1 cellular context compared by ENCODE assay signal in genomic region chr5:178416206-178416882, GRCh38.
TF ChIP-seq lines count a peak whose summit lies in the region.

No MANE protein-coding gene starts in this region.

TF ChIP-seq in HEK293, 187 proteins besides CTCF, POLR2A, EP300 and RAD21:
- TF ChIP-seq ZBTB6 (tag by site-specific recombination; IDR thresholded peaks at IDR 0.05) (no peak), ZNF664 (tag by site-specific recombination; IDR thresholded peaks at IDR 0.05) (peak; percentile 68; the same call in 1 of the 2 replicates), ZNF138 (tag by site-specific recombination; IDR thresholded peaks at IDR 0.05; ENCODE audit: borderline replicate concordance) (no peak)
